In genomic region chr4:65893311-65893710, GRCh38 we compare ENCODE assay signal across 17 cellular contexts.
"Had no signal": no experiment of that assay in that cellular context is flagged by ENCODE, and none has a peak within 500 bp of the region (broad histone marks: within the 10 kb centered on the region; RNA-seq: fewer than 3 reads in every experiment).

No MANE protein-coding gene starts in this region.

- H3K27me3 ChIP-seq: dorsolateral prefrontal cortex, left lung, right lobe of liver had no signal

- DNase-seq: activated CD4-positive, alpha-beta T cell treated with anti-CD3 and anti-CD28 coated beads, Interleukin-2, amount 50 U/mL, for 48 hours; activated naive CD4-positive, alpha-beta T cell treated with Interleukin-2 at 50 U/mL for 16 hours; dorsolateral prefrontal cortex; foreskin fibroblast; hippocampal formation; left lung; mammary epithelial cell; naive thymus-derived CD4-positive, alpha-beta T cell; psoas muscle; right lobe of liver; stimulated activated naive CD8-positive, alpha-beta T cell treated with anti-CD3 and anti-CD28 coated beads, Interleukin-15, Interleukin-2, amounts not matched to agents 100 U/mL and 50 U/mL, for 24 hours; trophoblast cell had no signal

- H3K4me1 Mint-ChIP-seq: activated T-helper 17 cell treated with anti-CD3 and anti-CD28 coated beads, Interleukin-2, amount 50 U/mL, for 72 hours; naive thymus-derived CD4-positive, alpha-beta T cell had no signal

- H3K4me3 Mint-ChIP-seq: activated T-helper 17 cell treated with anti-CD3 and anti-CD28 coated beads, Interleukin-2, amount 50 U/mL, for 72 hours; naive thymus-derived CD4-positive, alpha-beta T cell had no signal

- H3K27me3 Mint-ChIP-seq: activated T-helper 17 cell treated with anti-CD3 and anti-CD28 coated beads, Interleukin-2, amount 50 U/mL, for 72 hours; naive thymus-derived CD4-positive, alpha-beta T cell had no signal

- H3K4me3 ChIP-seq: dorsolateral prefrontal cortex, left lung, psoas muscle, right lobe of liver had no signal

- H3K4me1 ChIP-seq: left lung, psoas muscle, right lobe of liver had no signal

- H3K9me3 ChIP-seq: left lung, psoas muscle, right lobe of liver had no signal

- H3K27ac ChIP-seq: dorsolateral prefrontal cortex, left lung, psoas muscle, right lobe of liver, VCaP had no signal

- H3K27ac Mint-ChIP-seq: activated T-helper 17 cell treated with anti-CD3 and anti-CD28 coated beads, Interleukin-2, amount 50 U/mL, for 72 hours; naive thymus-derived CD4-positive, alpha-beta T cell had no signal

- FAIRE-seq: astrocyte, endometrium, keratinocyte had no signal

- H3K36me3 ChIP-seq: left lung, right lobe of liver had no signal
